31 cellular contexts compared by ENCODE assay signal in the genomic region with DNA sequence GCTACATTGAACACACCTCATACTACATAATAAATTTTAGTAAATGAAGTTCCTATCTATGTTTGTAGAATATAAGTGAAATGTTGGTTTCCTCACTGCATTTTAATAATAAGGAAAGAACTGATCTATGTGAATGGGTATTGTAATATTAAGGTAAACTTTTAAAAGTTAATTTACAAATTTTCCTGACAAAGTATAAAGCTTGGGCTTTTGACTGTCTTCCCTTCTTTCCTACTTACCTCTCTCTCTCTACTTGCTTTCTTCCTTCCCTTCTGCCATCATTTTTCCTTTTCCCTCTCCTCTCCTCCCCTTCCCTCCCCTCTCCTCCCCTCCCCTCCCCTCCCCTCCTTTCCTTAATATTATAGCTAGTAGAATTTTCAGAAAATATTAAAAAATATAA.
DNase-seq lines count a peak whose midpoint lies in the region; ATAC-seq, FAIRE-seq and TF ChIP-seq lines count a peak whose summit lies in the region.
"Had no signal": no experiment of that assay in that cellular context is flagged by ENCODE, and none has a peak within 500 bp of the region (broad histone marks: within the 10 kb centered on the region; RNA-seq: fewer than 3 reads in every experiment).

No MANE protein-coding gene starts in this region.

- H3K27me3 ChIP-seq in HepG2 (ENCODE audit: control insufficient read depth in 1 of 2, insufficient read depth in 2 of 2, low read length in 2 of 2) (no peaks in the 10 kb centered on the region), right lobe of liver (no peaks in the 10 kb centered on the region), K562 (ENCODE audit: control insufficient read depth in 2 of 2, insufficient read depth in 2 of 2, low read length in 2 of 2) (no peaks in the 10 kb centered on the region), osteoblast (ENCODE audit: insufficient read depth, low read length) (no peaks in the 10 kb centered on the region)
- H3K27me3 ChIP-seq: BE2C; BLaER1; BLaER1 treated with 17β-estradiol and CSF1 and Interleukin-3, amounts not matched to agents 10 nM and 100 nM had no signal

- no peaks in the 10 kb centered on the region for H3K79me2 ChIP-seq in HepG2 (ENCODE audit: insufficient read depth, low read length)
- H3K79me2 ChIP-seq in K562 (ENCODE audit: control insufficient read depth, insufficient read depth, low read length), result no peaks in the 10 kb centered on the region
- no peaks in the 10 kb centered on the region for H3K79me2 ChIP-seq in osteoblast (ENCODE audit: insufficient read depth, low read length)

- TF ChIP-seq EP300 in HepG2 (IDR thresholded peaks at IDR 0.05; ENCODE audit: low read depth in 2 of 2, low read length in 2 of 2) (no peak), HepG2 (CRISPR knock-in tag; IDR thresholded peaks at IDR 0.05; ENCODE audit: borderline replicate concordance) (no peak), K562 (IDR thresholded peaks at IDR 0.05; ENCODE audit: low read length) (no peak)

- in situ Hi-C loops in HepG2 (cut with HindIII; ENCODE audit: extremely low pct_ligation_motif_present, low pct_unique_long_range_greater_than_20kb) (no loop called here), K562 (cut with MboI) (no loop called here)

- DNase-seq in HepG2 (ENCODE audit: low spot score), result no peak
- DNase-seq in right lobe of liver, result no peak
- DNase-seq in K562 (ENCODE audit: extremely low read depth in 1 of 4, low spot score in 3 of 4), result no peak
- no peak for DNase-seq in osteoblast (ENCODE audit: insufficient read length, low spot score, missing footprints)
- DNase-seq: 8988T; ACHN; AML-193; BE2C; C1 segment of cervical spinal cord; Caco-2; Calu3; CD4-positive, alpha-beta memory T cell; CD4-positive, alpha-beta T cell; CD4-positive, CD25-positive, alpha-beta regulatory T cell; CD8-positive, alpha-beta memory T cell; CD8-positive, alpha-beta T cell; COR-L47; DMS 273 treated with DMSO at 0.1 percent for 48 hours; DMS153; DMS53; DMS79; DMS79 treated with DMSO at 0.1 percent for 48 hours; DND-41; EL had no signal

- TF ChIP-seq RAD21 in HepG2 (CRISPR knock-in tag; IDR thresholded peaks at IDR 0.05) (no peak), K562 (CRISPR knock-in tag; conservative IDR thresholded peaks at IDR 0.05 in 1 of 2, IDR thresholded peaks at IDR 0.05 in 1 of 2) (no peak)

- no peaks in the 10 kb centered on the region for H4K20me1 ChIP-seq in HepG2 (ENCODE audit: insufficient read depth, low read length)
- no peaks in the 10 kb centered on the region for H4K20me1 ChIP-seq in K562 (replicated peaks; ENCODE audit: control insufficient read depth, insufficient read depth, low read length)
- H4K20me1 ChIP-seq in osteoblast (ENCODE audit: insufficient read depth, low read length), result no peaks in the 10 kb centered on the region
- H4K20me1 ChIP-seq: BLaER1; BLaER1 treated with 17β-estradiol and CSF1 and Interleukin-3, amounts not matched to agents 10 nM and 100 nM had no signal

- POLR2A ChIA-PET in HepG2 (lab: Yijun Ruan, JAX) (no interaction called here), K562 (lab: Yijun Ruan, JAX) (no interaction called here)

- no peak overlapping the region for H3K4me3 ChIP-seq in HepG2 (replicated peaks in 1 of 3; ENCODE audit: insufficient read depth in 1 of 3, low read depth in 2 of 3, low read length in 3 of 3)
- H3K4me3 ChIP-seq in right lobe of liver, result no peak overlapping the region
- no peak overlapping the region for H3K4me3 ChIP-seq in K562
- no peak overlapping the region for H3K4me3 ChIP-seq in osteoblast (ENCODE audit: insufficient read depth, low read length)
- H3K4me3 ChIP-seq: A549; BLaER1; BLaER1 treated with 17β-estradiol and CSF1 and Interleukin-3, amounts not matched to agents 10 nM and 100 nM had no signal

- TF ChIP-seq CTCF in HepG2 (CRISPR knock-in tag; IDR thresholded peaks at IDR 0.05), result no peak
- TF ChIP-seq CTCF in right lobe of liver (IDR thresholded peaks at IDR 0.05), result no peak
- no peak for TF ChIP-seq CTCF in K562 (IDR thresholded peaks at IDR 0.05 in 2 of 3, conservative IDR thresholded peaks at IDR 0.05 in 1 of 3; ENCODE audit: insufficient read depth in 2 of 3, low read depth in 1 of 3, low read length in 3 of 3)
- TF ChIP-seq CTCF in osteoblast (IDR thresholded peaks at IDR 0.05; ENCODE audit: extremely low read depth, low read depth, low read length), result no peak

- no peak overlapping the region for H2AFZ ChIP-seq in HepG2 (ENCODE audit: low read length)
- H2AFZ ChIP-seq in K562 (ENCODE audit: low read depth, low read length), result no peak overlapping the region
- no peak overlapping the region for H2AFZ ChIP-seq in osteoblast (ENCODE audit: low read length)

- ATAC-seq in HepG2, result no peak
- no peak for ATAC-seq in right lobe of liver
- no peak for ATAC-seq in K562
- ATAC-seq: A549; CD8-positive, alpha-beta T cell had no signal

- no peaks in the 10 kb centered on the region for H3K9me3 ChIP-seq in HepG2 (ENCODE audit: low read length)
- H3K9me3 ChIP-seq in right lobe of liver, result no peaks in the 10 kb centered on the region
- peaks cover 3% of the 10 kb centered on the region; the same call in 1 of the 2 replicates for H3K9me3 ChIP-seq in K562 (replicated peaks; ENCODE audit: control insufficient read depth, insufficient read depth, low read depth, low read length)
- H3K9me3 ChIP-seq in osteoblast (ENCODE audit: low read depth, low read length), result peaks cover 1% of the 10 kb centered on the region
- H3K9me3 ChIP-seq: A549; BE2C; BLaER1; BLaER1 treated with 17β-estradiol and CSF1 and Interleukin-3, amounts not matched to agents 10 nM and 100 nM; Caco-2 had no signal

- TF ChIP-seq POLR2A in HepG2 (IDR thresholded peaks at IDR 0.05; ENCODE audit: insufficient read depth in 1 of 2, low read depth in 2 of 2, low read length in 2 of 2) (no peak), right lobe of liver (IDR thresholded peaks at IDR 0.05) (no peak), K562 (conservative IDR thresholded peaks at IDR 0.05) (no peak)

- BruUV-seq in HepG2 (replicated peaks; lab: Mats Ljungman, UMichigan), result no TSS peak
- BruUV-seq in K562 (replicated peaks; lab: Mats Ljungman, UMichigan), result no TSS peak

- H3K4me1 ChIP-seq in HepG2 (ENCODE audit: insufficient read depth, low read length), result no peaks in the 10 kb centered on the region
- H3K4me1 ChIP-seq in right lobe of liver, result no peaks in the 10 kb centered on the region
- H3K4me1 ChIP-seq in K562 (replicated peaks in 1 of 2; ENCODE audit: control insufficient read depth in 2 of 2, insufficient read depth in 2 of 2, low read length in 2 of 2), result no peaks in the 10 kb centered on the region
- no peaks in the 10 kb centered on the region for H3K4me1 ChIP-seq in osteoblast (ENCODE audit: insufficient read depth, low read length)
- H3K4me1 ChIP-seq: A549; BE2C; BLaER1; BLaER1 treated with 17β-estradiol and CSF1 and Interleukin-3, amounts not matched to agents 10 nM and 100 nM; Caco-2 had no signal

- no peak for FAIRE-seq in HepG2 (lab: Jason Lieb, UNC)
- no peak for FAIRE-seq in K562 (lab: Jason Lieb, UNC)
- FAIRE-seq: A204.1, A549, D721Med had no signal

- no peak overlapping the region for H3K27ac ChIP-seq in HepG2 (ENCODE audit: extremely low read length, insufficient read depth, low read length)
- no peak overlapping the region for H3K27ac ChIP-seq in right lobe of liver
- no peak overlapping the region for H3K27ac ChIP-seq in K562 (ENCODE audit: extremely low read depth, low read depth, low read length)
- no peak overlapping the region for H3K27ac ChIP-seq in osteoblast (ENCODE audit: low read depth, low read length)
- H3K27ac ChIP-seq: 22Rv1; A549; BLaER1; BLaER1 treated with 17β-estradiol and CSF1 and Interleukin-3, amounts not matched to agents 10 nM and 100 nM; C4-2B had no signal

- H3K36me3 ChIP-seq in HepG2 (replicated peaks in 1 of 2; ENCODE audit: control insufficient read depth in 1 of 2, insufficient read depth in 2 of 2, low read length in 2 of 2), result no peaks in the 10 kb centered on the region
- H3K36me3 ChIP-seq in right lobe of liver, result no peaks in the 10 kb centered on the region
- H3K36me3 ChIP-seq in K562 (ENCODE audit: control insufficient read depth, insufficient read depth, low read length), result no peaks in the 10 kb centered on the region
- H3K36me3 ChIP-seq in osteoblast (ENCODE audit: insufficient read depth, low read length), result no peaks in the 10 kb centered on the region
- H3K36me3 ChIP-seq: BE2C; BLaER1; BLaER1 treated with 17β-estradiol and CSF1 and Interleukin-3, amounts not matched to agents 10 nM and 100 nM had no signal

- no peaks in the 10 kb centered on the region for H3K9me1 ChIP-seq in K562 (ENCODE audit: control insufficient read depth, insufficient read depth, low read length)

- intact Hi-C loops in HepG2 (cut with micrococcal nuclease; ENCODE audit: unreplicated experiment) (no loop called here), right lobe of liver (cut with DNase I) (no loop called here), K562 (cut with micrococcal nuclease) (no loop called here)

- no peak overlapping the region for H3K9ac ChIP-seq in HepG2 (ENCODE audit: insufficient read depth, low read depth, low read length)
- H3K9ac ChIP-seq in K562 (ENCODE audit: insufficient read depth in 1 of 2, low read depth in 2 of 2, low read length in 2 of 2), result no peak overlapping the region
- H3K9ac ChIP-seq: BLaER1; BLaER1 treated with 17β-estradiol and CSF1 and Interleukin-3, amounts not matched to agents 10 nM and 100 nM had no signal

- CTCF ChIA-PET in HepG2 (lab: Yijun Ruan, JAX; ENCODE audit: low intra/inter-chr PET ratio, low total read pairs), result no interaction called here
- CTCF ChIA-PET in K562 (lab: Yijun Ruan, JAX; ENCODE audit: low intra/inter-chr PET ratio), result no interaction called here

- no peak overlapping the region for H3K4me2 ChIP-seq in HepG2 (ENCODE audit: low read depth, low read length)
- no peak overlapping the region for H3K4me2 ChIP-seq in K562 (ENCODE audit: insufficient read depth, low read length)
- no peak overlapping the region for H3K4me2 ChIP-seq in osteoblast (ENCODE audit: insufficient read depth, low read length)
- H3K4me2 ChIP-seq: A549; BLaER1; BLaER1 treated with 17β-estradiol and CSF1 and Interleukin-3, amounts not matched to agents 10 nM and 100 nM had no signal

TF ChIP-seq in HepG2, 621 proteins besides CTCF, POLR2A, EP300 and RAD21 (continues in another document):
- TF ChIP-seq SUZ12 (IDR thresholded peaks at IDR 0.05; ENCODE audit: low read depth, low read length) (no peak), HNRNPK (IDR thresholded peaks at IDR 0.05; ENCODE audit: low read depth, low read length, poor library complexity, severe bottlenecking) (peak; percentile 97)

TF ChIP-seq in K562, 482 proteins besides CTCF, POLR2A, EP300 and RAD21:
- TF ChIP-seq ZEB2 (IDR thresholded peaks at IDR 0.05) (no peak), PCBP2 (IDR thresholded peaks at IDR 0.05; ENCODE audit: low read depth, low read length, poor library complexity, severe bottlenecking) (peak; percentile 90), COPS2 (conservative IDR thresholded peaks at IDR 0.05) (no peak), HNRNPK (IDR thresholded peaks at IDR 0.05; ENCODE audit: low read depth, low read length, poor library complexity, severe bottlenecking) (peak; percentile 91), PTBP1 (IDR thresholded peaks at IDR 0.05; ENCODE audit: low read depth, low read length) (no peak), PCBP1 (IDR thresholded peaks at IDR 0.05; ENCODE audit: low read depth, low read length, poor library complexity, severe bottlenecking) (peak; percentile 88), ZNF239 (CRISPR knock-in tag; IDR thresholded peaks at IDR 0.05) (no peak)
